In genomic region chr1:62492521-62492920, GRCh38 we compare ENCODE assay signal across 27 cellular contexts.
"Had no signal": no experiment of that assay in that cellular context is flagged by ENCODE, and none has a peak within 500 bp of the region (broad histone marks: within the 10 kb centered on the region; RNA-seq: fewer than 3 reads in every experiment).

No MANE protein-coding gene starts in this region.

- H3K27me3 ChIP-seq: colonic mucosa, esophagus squamous epithelium, gastrocnemius medialis, heart right ventricle had no signal

- ATAC-seq: effector memory CD8-positive, alpha-beta T cell; esophagus mucosa; gastrocnemius medialis; heart right ventricle; left colon; left lobe of liver; lower lobe of right lung; mucosa of descending colon had no signal

- H3K27ac ChIP-seq: colonic mucosa, epithelial cell of prostate, esophagus squamous epithelium, gastrocnemius medialis, heart right ventricle, left ventricle myocardium inferior, lower lobe of right lung had no signal

- H3K4me1 ChIP-seq: colonic mucosa, esophagus squamous epithelium, gastrocnemius medialis, heart right ventricle, left ventricle myocardium inferior, lower lobe of right lung had no signal

- H3K36me3 ChIP-seq: colonic mucosa had no signal

- H3K4me3 ChIP-seq: colonic mucosa, esophagus squamous epithelium, gastrocnemius medialis, heart right ventricle, left ventricle myocardium inferior, lower lobe of right lung, mucosa of descending colon had no signal

- FAIRE-seq: endometrium, islet of Langerhans, keratinocyte had no signal

- H3K9me3 ChIP-seq: colonic mucosa, esophagus squamous epithelium, gastrocnemius medialis, heart right ventricle, left ventricle myocardium inferior, lower lobe of right lung, mucosa of descending colon had no signal

- DNase-seq: colonic mucosa; cortex of kidney; effector CD8-positive, alpha-beta T cell; effector memory CD8-positive, alpha-beta T cell; endodermal cell; erythroblast; esophagus squamous epithelium; foreskin fibroblast; foreskin melanocyte; gastrocnemius medialis; glutamatergic neuron; head of caudate nucleus; heart right ventricle; hippocampal formation; kidney glomerular epithelial cell; left colon; left ventricle myocardium inferior; lower lobe of right lung; mesenchymal stem cell; mucosa of descending colon; naive B cell had no signal
